In genomic region chr17:17913695-17914332, GRCh38 we compare ENCODE assay signal across 8 cellular contexts. TPM values are rescaled to one million over a fixed set of nuclear protein-coding genes. Genes with fewer than 3 reads are reported as not detected.
DNase-seq lines count a peak whose midpoint lies in the region; ATAC-seq and TF ChIP-seq lines count a peak whose summit lies in the region.

No MANE protein-coding gene starts in this region.

- intact Hi-C loops in ovary (cut with DNase I): loop anchor here in 1 of 4 donors (10.0 kb wide), 1 partner anchor 49 kb away; no protein-coding TSS in a partner anchor

- TF ChIP-seq CTCF in fibroblast of pulmonary artery (IDR thresholded peaks at IDR 0.05; ENCODE audit: low read length, missing control alignments): no peak
- TF ChIP-seq CTCF in ovary (IDR thresholded peaks at IDR 0.05): no peak

- peaks cover 0 to 6% (median 0%) of the 10 kb centered on the region in 11 experiments; a peak in 6 of 22 replicates for H4K20me1 ChIP-seq in BLaER1 treated with 17β-estradiol and CSF1 and Interleukin-3, amounts not matched to agents 10 nM and 100 nM

- ATAC-seq in HG02610 (IDR thresholded peaks at IDR 0.05; ENCODE audit: unreplicated experiment): peak; percentile 70
- ATAC-seq in GM19351 (IDR thresholded peaks at IDR 0.05; ENCODE audit: unreplicated experiment): no peak
- ATAC-seq in GM19035 (IDR thresholded peaks at IDR 0.05; ENCODE audit: unreplicated experiment): no peak

- no peak overlapping the region for H3K27ac ChIP-seq in BLaER1 treated with 17β-estradiol and CSF1 and Interleukin-3, amounts not matched to agents 10 nM and 100 nM
- H3K27ac ChIP-seq in ovary: peak overlapping the region in 1 of 2 donors; percentile 5

- WGBS in ovary, 3 donors: 5 to 10% (median 10%) methylated on average over 4 of the region's 4 CpGs

- no peak overlapping the region for H3K4me3 ChIP-seq in BLaER1 treated with 17β-estradiol and CSF1 and Interleukin-3, amounts not matched to agents 10 nM and 100 nM
- H3K4me3 ChIP-seq in fibroblast of pulmonary artery (replicated peaks; ENCODE audit: low read depth, low read length): no peak overlapping the region
- H3K4me3 ChIP-seq in ovary: no peak overlapping the region

- peaks cover 0 to 8% (median 5%) of the 10 kb centered on the region in 11 experiments; a peak in 7 of 22 replicates for H3K9me3 ChIP-seq in BLaER1 treated with 17β-estradiol and CSF1 and Interleukin-3, amounts not matched to agents 10 nM and 100 nM (replicated peaks in 1 of 11)
- H3K9me3 ChIP-seq in ovary: no peaks in the 10 kb centered on the region

- no peak for TF ChIP-seq EP300 in ovary (IDR thresholded peaks at IDR 0.05)

- H3K27me3 ChIP-seq in BLaER1 treated with 17β-estradiol and CSF1 and Interleukin-3, amounts not matched to agents 10 nM and 100 nM: no peaks in the 10 kb centered on the region
- H3K27me3 ChIP-seq in ovary: no peaks in the 10 kb centered on the region

- no peak for TF ChIP-seq POLR2A in ovary (IDR thresholded peaks at IDR 0.05)

- peak; percentile 79 to 90 for DNase-seq in NCI-H446 (lab: John Stamatoyannopoulos, UW)
- peak; percentile 24 for DNase-seq in activated T-cell treated with anti-CD3 and anti-CD28 coated beads for 4 hours
- peak; percentile 76 for DNase-seq in fibroblast of pulmonary artery (ENCODE audit: low read depth)
- DNase-seq in ovary: peak; percentile 69 to 80 (median 73)

- no peak overlapping the region; a peak in 1 of 22 replicates for H3K9ac ChIP-seq in BLaER1 treated with 17β-estradiol and CSF1 and Interleukin-3, amounts not matched to agents 10 nM and 100 nM

- H3K36me3 ChIP-seq in BLaER1 treated with 17β-estradiol and CSF1 and Interleukin-3, amounts not matched to agents 10 nM and 100 nM: peaks cover 0 to 6% (median 0%) of the 10 kb centered on the region in 11 experiments; a peak in 1 of 22 replicates
- no peaks in the 10 kb centered on the region for H3K36me3 ChIP-seq in ovary

- peak overlapping the region; percentile 2 to 76 (median 54); a peak in 20 of 22 replicates for H3K4me2 ChIP-seq in BLaER1 treated with 17β-estradiol and CSF1 and Interleukin-3, amounts not matched to agents 10 nM and 100 nM

- peaks cover 9 to 27% (median 13%) of the 10 kb centered on the region in 10 experiments for H3K4me1 ChIP-seq in BLaER1 treated with 17β-estradiol and CSF1 and Interleukin-3, amounts not matched to agents 10 nM and 100 nM
- H3K4me1 ChIP-seq in ovary (ENCODE audit: insufficient read depth): peaks cover 6% of the 10 kb centered on the region

RNA-seq across cellular contexts. Expression of gene TOM1L2, which starts 58.4 kb away (rescaled TPM):
- total RNA-seq in ovary: 10 to 100 TPM; 25.6 to 62.5 (median 50.4) TPM
- 10 to 100 TPM; 33.4 to 39.7 TPM for polyA plus RNA-seq in ovary

RNA-seq across cellular contexts. Expression of gene DRC3, which starts 58.8 kb away (rescaled TPM):
- total RNA-seq in ovary: 10 to 100 TPM in 1 of 7 donors, 1 to 10 TPM in 6; 3.6 to 35.3 (median 6.0) TPM
- polyA plus RNA-seq in ovary: 1 to 10 TPM; 4.6 to 8.5 TPM

Comparison
In these comparisons a context has a peak if more than half of its experiments do, and no peak if none do; other contexts are left out.
1. DNase-seq: peak in every context shown above with its lines; median percentile 84 in NCI-H446; 76 in fibroblast of pulmonary artery; 73 in ovary; 24 in activated T-cell treated with anti-CD3 and anti-CD28 coated beads for 4 hours.